Comparison of ENCODE assay signal across 1 cellular context in genomic region chr22:45435544-45436139, GRCh38.
TF ChIP-seq lines count a peak whose summit lies in the region.

No MANE protein-coding gene starts in this region.

TF ChIP-seq in HepG2, 621 proteins besides CTCF, POLR2A, EP300 and RAD21 (continued from another document and continues in another):
- TF ChIP-seq, protein P1, sequence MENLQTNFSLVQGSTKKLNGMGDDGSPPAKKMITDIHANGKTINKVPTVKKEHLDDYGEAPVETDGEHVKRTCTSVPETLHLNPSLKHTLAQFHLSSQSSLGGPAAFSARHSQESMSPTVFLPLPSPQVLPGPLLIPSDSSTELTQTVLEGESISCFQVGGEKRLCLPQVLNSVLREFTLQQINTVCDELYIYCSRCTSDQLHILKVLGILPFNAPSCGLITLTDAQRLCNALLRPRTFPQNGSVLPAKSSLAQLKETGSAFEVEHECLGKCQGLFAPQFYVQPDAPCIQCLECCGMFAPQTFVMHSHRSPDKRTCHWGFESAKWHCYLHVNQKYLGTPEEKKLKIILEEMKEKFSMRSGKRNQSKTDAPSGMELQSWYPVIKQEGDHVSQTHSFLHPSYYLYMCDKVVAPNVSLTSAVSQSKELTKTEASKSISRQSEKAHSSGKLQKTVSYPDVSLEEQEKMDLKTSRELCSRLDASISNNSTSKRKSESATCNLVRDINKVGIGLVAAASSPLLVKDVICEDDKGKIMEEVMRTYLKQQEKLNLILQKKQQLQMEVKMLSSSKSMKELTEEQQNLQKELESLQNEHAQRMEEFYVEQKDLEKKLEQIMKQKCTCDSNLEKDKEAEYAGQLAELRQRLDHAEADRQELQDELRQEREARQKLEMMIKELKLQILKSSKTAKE (CRISPR knock-in tag; IDR thresholded peaks at IDR 0.05; ENCODE audit: borderline replicate concordance), result no peak
- TF ChIP-seq POLR2AphosphoS5 (IDR thresholded peaks at IDR 0.05; ENCODE audit: low read depth, low read length), result peak; percentile 30; the same call in 1 of the 2 replicates
- TF ChIP-seq DPF2 (CRISPR knock-in tag; IDR thresholded peaks at IDR 0.05; ENCODE audit: borderline replicate concordance, low read depth), result no peak
- peak; percentile 47; the same call in 1 of the 2 replicates for TF ChIP-seq ELF1 (CRISPR knock-in tag; IDR thresholded peaks at IDR 0.05)
- no peak for TF ChIP-seq ZNF101 (CRISPR knock-in tag; IDR thresholded peaks at IDR 0.05; ENCODE audit: borderline replicate concordance, low read depth)
- TF ChIP-seq, protein P2, sequence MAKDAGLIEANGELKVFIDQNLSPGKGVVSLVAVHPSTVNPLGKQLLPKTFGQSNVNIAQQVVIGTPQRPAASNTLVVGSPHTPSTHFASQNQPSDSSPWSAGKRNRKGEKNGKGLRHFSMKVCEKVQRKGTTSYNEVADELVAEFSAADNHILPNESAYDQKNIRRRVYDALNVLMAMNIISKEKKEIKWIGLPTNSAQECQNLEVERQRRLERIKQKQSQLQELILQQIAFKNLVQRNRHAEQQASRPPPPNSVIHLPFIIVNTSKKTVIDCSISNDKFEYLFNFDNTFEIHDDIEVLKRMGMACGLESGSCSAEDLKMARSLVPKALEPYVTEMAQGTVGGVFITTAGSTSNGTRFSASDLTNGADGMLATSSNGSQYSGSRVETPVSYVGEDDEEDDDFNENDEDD (CRISPR knock-in tag; IDR thresholded peaks at IDR 0.05; ENCODE audit: borderline replicate concordance), result peak; percentile 43; the same call in 1 of the 2 replicates
- TF ChIP-seq ZNF746 (CRISPR knock-in tag; IDR thresholded peaks at IDR 0.05), result no peak
- peak; percentile 51; the same call in 1 of the 2 replicates for TF ChIP-seq PHF21A (CRISPR knock-in tag; IDR thresholded peaks at IDR 0.05)
- TF ChIP-seq SMC3 (IDR thresholded peaks at IDR 0.05; ENCODE audit: low read length), result peak; percentile 91
- no peak for TF ChIP-seq ZNF430 (CRISPR knock-in tag; IDR thresholded peaks at IDR 0.05)
- no peak for TF ChIP-seq ZNF619 (CRISPR knock-in tag; IDR thresholded peaks at IDR 0.05)
- TF ChIP-seq ZNF510 (CRISPR knock-in tag; IDR thresholded peaks at IDR 0.05; ENCODE audit: low read depth), result 0 out of 2 replicates have a peak, but pooled peaks have one; percentile 59
- peak; percentile 75 for TF ChIP-seq ZNF687 (CRISPR knock-in tag; IDR thresholded peaks at IDR 0.05)
- 0 out of 2 replicates have a peak, but pooled peaks have one; percentile 39 for TF ChIP-seq BRCA1 (CRISPR knock-in tag; IDR thresholded peaks at IDR 0.05)
- TF ChIP-seq MBNL3 (CRISPR knock-in tag; conservative IDR thresholded peaks at IDR 0.05), result no peak
- no peak for TF ChIP-seq PTBP1 (IDR thresholded peaks at IDR 0.05; ENCODE audit: low read depth, low read length, poor library complexity, severe bottlenecking)
- peak; percentile 37; the same call in 1 of the 2 replicates for TF ChIP-seq GATAD1 (CRISPR knock-in tag; IDR thresholded peaks at IDR 0.05)
- TF ChIP-seq ZNF607 (CRISPR knock-in tag; IDR thresholded peaks at IDR 0.05; ENCODE audit: borderline replicate concordance), result 0 out of 2 replicates have a peak, but pooled peaks have one; percentile 48
- 0 out of 2 replicates have a peak, but pooled peaks have one; percentile 45 for TF ChIP-seq BCL6 (CRISPR knock-in tag; IDR thresholded peaks at IDR 0.05)
- TF ChIP-seq, protein P3, sequence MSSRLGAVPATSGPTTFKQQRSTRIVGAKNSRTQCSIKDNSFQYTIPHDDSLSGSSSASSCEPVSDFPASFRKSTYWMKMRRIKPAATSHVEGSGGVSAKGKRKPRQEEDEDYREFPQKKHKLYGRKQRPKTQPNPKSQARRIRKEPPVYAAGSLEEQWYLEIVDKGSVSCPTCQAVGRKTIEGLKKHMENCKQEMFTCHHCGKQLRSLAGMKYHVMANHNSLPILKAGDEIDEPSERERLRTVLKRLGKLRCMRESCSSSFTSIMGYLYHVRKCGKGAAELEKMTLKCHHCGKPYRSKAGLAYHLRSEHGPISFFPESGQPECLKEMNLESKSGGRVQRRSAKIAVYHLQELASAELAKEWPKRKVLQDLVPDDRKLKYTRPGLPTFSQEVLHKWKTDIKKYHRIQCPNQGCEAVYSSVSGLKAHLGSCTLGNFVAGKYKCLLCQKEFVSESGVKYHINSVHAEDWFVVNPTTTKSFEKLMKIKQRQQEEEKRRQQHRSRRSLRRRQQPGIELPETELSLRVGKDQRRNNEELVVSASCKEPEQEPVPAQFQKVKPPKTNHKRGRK (CRISPR knock-in tag; IDR thresholded peaks at IDR 0.05), result no peak
- peak; percentile 70 for TF ChIP-seq ZSCAN25 (CRISPR knock-in tag; IDR thresholded peaks at IDR 0.05)
- TF ChIP-seq NFKBIZ (CRISPR knock-in tag; IDR thresholded peaks at IDR 0.05), result no peak
- no peak for TF ChIP-seq SOX13 (IDR thresholded peaks at IDR 0.05)
- TF ChIP-seq SOX13 (CRISPR knock-in tag; conservative IDR thresholded peaks at IDR 0.05 in 1 of 2, IDR thresholded peaks at IDR 0.05 in 1 of 2), result peak in 1 of 2 experiments; percentile 37; a peak in 1 of 4 replicates
- TF ChIP-seq, protein P4, sequence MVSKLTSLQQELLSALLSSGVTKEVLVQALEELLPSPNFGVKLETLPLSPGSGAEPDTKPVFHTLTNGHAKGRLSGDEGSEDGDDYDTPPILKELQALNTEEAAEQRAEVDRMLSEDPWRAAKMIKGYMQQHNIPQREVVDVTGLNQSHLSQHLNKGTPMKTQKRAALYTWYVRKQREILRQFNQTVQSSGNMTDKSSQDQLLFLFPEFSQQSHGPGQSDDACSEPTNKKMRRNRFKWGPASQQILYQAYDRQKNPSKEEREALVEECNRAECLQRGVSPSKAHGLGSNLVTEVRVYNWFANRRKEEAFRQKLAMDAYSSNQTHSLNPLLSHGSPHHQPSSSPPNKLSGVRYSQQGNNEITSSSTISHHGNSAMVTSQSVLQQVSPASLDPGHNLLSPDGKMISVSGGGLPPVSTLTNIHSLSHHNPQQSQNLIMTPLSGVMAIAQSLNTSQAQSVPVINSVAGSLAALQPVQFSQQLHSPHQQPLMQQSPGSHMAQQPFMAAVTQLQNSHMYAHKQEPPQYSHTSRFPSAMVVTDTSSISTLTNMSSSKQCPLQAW (CRISPR knock-in tag; IDR thresholded peaks at IDR 0.05), result peak; percentile 63
- no peak for TF ChIP-seq ZBTB3 (CRISPR knock-in tag; IDR thresholded peaks at IDR 0.05; ENCODE audit: borderline replicate concordance, low read depth)
- TF ChIP-seq TAF1 (CRISPR knock-in tag; IDR thresholded peaks at IDR 0.05), result peak; percentile 18; the same call in 1 of the 2 replicates
- TF ChIP-seq ZFY (CRISPR knock-in tag; IDR thresholded peaks at IDR 0.05), result peak; percentile 81
- peak; percentile 66; the same call in 1 of the 2 replicates for TF ChIP-seq ZNF331 (CRISPR knock-in tag; IDR thresholded peaks at IDR 0.05)
- peak; percentile 59; the same call in 1 of the 2 replicates for TF ChIP-seq ZNF556 (CRISPR knock-in tag; IDR thresholded peaks at IDR 0.05; ENCODE audit: borderline replicate concordance)
- TF ChIP-seq, protein P5, sequence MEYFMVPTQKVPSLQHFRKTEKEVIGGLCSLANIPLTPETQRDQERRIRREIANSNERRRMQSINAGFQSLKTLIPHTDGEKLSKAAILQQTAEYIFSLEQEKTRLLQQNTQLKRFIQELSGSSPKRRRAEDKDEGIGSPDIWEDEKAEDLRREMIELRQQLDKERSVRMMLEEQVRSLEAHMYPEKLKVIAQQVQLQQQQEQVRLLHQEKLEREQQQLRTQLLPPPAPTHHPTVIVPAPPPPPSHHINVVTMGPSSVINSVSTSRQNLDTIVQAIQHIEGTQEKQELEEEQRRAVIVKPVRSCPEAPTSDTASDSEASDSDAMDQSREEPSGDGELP (IDR thresholded peaks at IDR 0.05; ENCODE audit: borderline replicate concordance, low read depth), result no peak
- 0 out of 2 replicates have a peak, but pooled peaks have one; percentile 65 for TF ChIP-seq ZNF614 (CRISPR knock-in tag; IDR thresholded peaks at IDR 0.05; ENCODE audit: borderline replicate concordance)
- TF ChIP-seq MTA3 (CRISPR knock-in tag; IDR thresholded peaks at IDR 0.05), result no peak
- TF ChIP-seq TBX2 (CRISPR knock-in tag; IDR thresholded peaks at IDR 0.05; ENCODE audit: borderline replicate concordance), result peak; percentile 67; the same call in 1 of the 2 replicates
- 0 out of 2 replicates have a peak, but pooled peaks have one; percentile 46 for TF ChIP-seq ZNF792 (CRISPR knock-in tag; IDR thresholded peaks at IDR 0.05)
- no peak for TF ChIP-seq HOXA9 (CRISPR knock-in tag; IDR thresholded peaks at IDR 0.05; ENCODE audit: borderline replicate concordance)
- no peak for TF ChIP-seq TBL1XR1 (IDR thresholded peaks at IDR 0.05; ENCODE audit: borderline replicate concordance, low read length, partially characterized antibody)
- TF ChIP-seq, protein P6, sequence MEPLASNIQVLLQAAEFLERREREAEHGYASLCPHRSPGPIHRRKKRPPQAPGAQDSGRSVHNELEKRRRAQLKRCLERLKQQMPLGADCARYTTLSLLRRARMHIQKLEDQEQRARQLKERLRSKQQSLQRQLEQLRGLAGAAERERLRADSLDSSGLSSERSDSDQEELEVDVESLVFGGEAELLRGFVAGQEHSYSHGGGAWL (CRISPR knock-in tag; IDR thresholded peaks at IDR 0.05), result no peak
- TF ChIP-seq ZSCAN29 (CRISPR knock-in tag; conservative IDR thresholded peaks at IDR 0.05), result 0 out of 2 replicates have a peak, but pooled peaks have one; percentile 58
- TF ChIP-seq ZNF460 (CRISPR knock-in tag; IDR thresholded peaks at IDR 0.05; ENCODE audit: borderline replicate concordance), result no peak
- 0 out of 2 replicates have a peak, but pooled peaks have one; percentile 73 for TF ChIP-seq ZNF615 (CRISPR knock-in tag; IDR thresholded peaks at IDR 0.05; ENCODE audit: borderline replicate concordance)
- TF ChIP-seq ZNF501 (CRISPR knock-in tag; IDR thresholded peaks at IDR 0.05), result peak; percentile 69
- TF ChIP-seq ZNF768 (CRISPR knock-in tag; IDR thresholded peaks at IDR 0.05), result 0 out of 2 replicates have a peak, but pooled peaks have one; percentile 35
- 0 out of 2 replicates have a peak, but pooled peaks have one; percentile 45 for TF ChIP-seq DZIP1 (CRISPR knock-in tag; IDR thresholded peaks at IDR 0.05)
- peak; percentile 32; the same call in 1 of the 2 replicates for TF ChIP-seq ZNF580 (CRISPR knock-in tag; IDR thresholded peaks at IDR 0.05; ENCODE audit: borderline replicate concordance, low read depth)
- peak; percentile 69; the same call in 1 of the 2 replicates for TF ChIP-seq HNF4G (IDR thresholded peaks at IDR 0.05; ENCODE audit: borderline replicate concordance, low read depth, low read length)
- peak; percentile 42; the same call in 1 of the 2 replicates for TF ChIP-seq HNF4G (CRISPR knock-in tag; IDR thresholded peaks at IDR 0.05; ENCODE audit: borderline replicate concordance, low read depth)
- TF ChIP-seq SOX6 (IDR thresholded peaks at IDR 0.05), result no peak
- TF ChIP-seq SOX6 (CRISPR knock-in tag; IDR thresholded peaks at IDR 0.05), result peak; percentile 53; the same call in 1 of the 2 replicates
- TF ChIP-seq NR2F6 (IDR thresholded peaks at IDR 0.05), result no peak
- no peak; the same call in 1 of the 2 replicates for TF ChIP-seq NR2F6 (CRISPR knock-in tag; IDR thresholded peaks at IDR 0.05)
- TF ChIP-seq SIN3A (IDR thresholded peaks at IDR 0.05; ENCODE audit: borderline replicate concordance, low read depth, low read length), result no peak
- peak; percentile 58; the same call in 1 of the 2 replicates for TF ChIP-seq THAP11 (CRISPR knock-in tag; IDR thresholded peaks at IDR 0.05)
- TF ChIP-seq YY1 (IDR thresholded peaks at IDR 0.05; ENCODE audit: insufficient read depth, insufficient replicate concordance, low read depth, low read length), result peak; percentile 8
- TF ChIP-seq PHF8 (CRISPR knock-in tag; IDR thresholded peaks at IDR 0.05), result peak; percentile 49
- peak; percentile 88 for TF ChIP-seq ZFX (CRISPR knock-in tag; IDR thresholded peaks at IDR 0.05; ENCODE audit: low read depth)
- no peak for TF ChIP-seq ZNF562 (CRISPR knock-in tag; IDR thresholded peaks at IDR 0.05; ENCODE audit: borderline replicate concordance)
